In genomic region chr5:88393721-88394530, GRCh38 we compare ENCODE assay signal across 25 cellular contexts.
DNase-seq lines count a peak whose midpoint lies in the region; ATAC-seq, FAIRE-seq and TF ChIP-seq lines count a peak whose summit lies in the region.
"Had no signal": no experiment of that assay in that cellular context is flagged by ENCODE, and none has a peak within 500 bp of the region (broad histone marks: within the 10 kb centered on the region; RNA-seq: fewer than 3 reads in every experiment).

No MANE protein-coding gene starts in this region.

- H3K27ac ChIP-seq in H1 (ENCODE audit: low read depth, low read length) (no peak overlapping the region), neural cell (ENCODE audit: low read length) (peak overlapping the region; percentile 44), transverse colon (no peak overlapping the region)
- H3K27ac ChIP-seq: 22Rv1, cardiac muscle cell, RWPE1, thoracic aorta, VCaP had no signal

- in situ Hi-C loops in transverse colon (cut with MboI; ENCODE audit: low pct_ligation_motif_present in 1 of 4, low pct_unique_long_range_greater_than_20kb in 1 of 4, low sequenced_read_pairs in 3 of 4) = no loop called here

- FAIRE-seq in H1 (lab: Jason Lieb, UNC) = no peak
- FAIRE-seq: endothelial cell of umbilical vein had no signal

- H3K4me2 ChIP-seq in H1 (ENCODE audit: insufficient read depth in 1 of 2, low read depth in 2 of 2, low read length in 2 of 2) (peak overlapping the region in 1 of 2 experiments; percentile 61; a peak in 1 of 4 replicates), neural cell (ENCODE audit: low read length) (no peak overlapping the region)
- H3K4me2 ChIP-seq: SK-N-SH had no signal

- TF ChIP-seq CTCF in H1 (IDR thresholded peaks at IDR 0.05; ENCODE audit: control extremely low read depth in 1 of 3, insufficient read depth in 1 of 3, low read depth in 1 of 3, low read length in 3 of 3) = no peak
- TF ChIP-seq CTCF in neural cell (IDR thresholded peaks at IDR 0.05; ENCODE audit: poor library complexity, severe bottlenecking) = no peak
- TF ChIP-seq CTCF in transverse colon (IDR thresholded peaks at IDR 0.05) = no peak

- no peak overlapping the region for H4K8ac ChIP-seq in H1 (ENCODE audit: extremely low read depth, insufficient read depth, low read length)

- H3K36me3 ChIP-seq in H1 (ENCODE audit: control insufficient read depth in 2 of 4, insufficient read depth in 4 of 4, low read length in 3 of 4) (no peaks in the 10 kb centered on the region), neural cell (ENCODE audit: insufficient read depth, low read length) (no peaks in the 10 kb centered on the region), transverse colon (no peaks in the 10 kb centered on the region)
- H3K36me3 ChIP-seq: cardiac muscle cell, thoracic aorta had no signal

- H3K27me3 ChIP-seq in H1 (replicated peaks in 1 of 4; ENCODE audit: control insufficient read depth in 3 of 4, extremely low read depth in 1 of 4, insufficient read depth in 3 of 4, low read length in 3 of 4) (no peaks in the 10 kb centered on the region; a peak in 1 of 7 replicates), neural cell (ENCODE audit: insufficient read depth, low read depth, low read length) (no peaks in the 10 kb centered on the region), transverse colon (no peaks in the 10 kb centered on the region)

- DNase-seq in Ammon's horn (ENCODE audit: low spot score) (peak; percentile 35), NCI-H69 (lab: John Stamatoyannopoulos, UW) (peak; percentile 81), H1 (ENCODE audit: low read depth in 1 of 2, low spot score in 2 of 2) (no peak), transverse colon (no peak), T-helper 9 cell (no peak), NCI-H2171 (lab: John Stamatoyannopoulos, UW) (no peak)
- DNase-seq: activated CD4-positive, alpha-beta T cell treated with anti-CD3 and anti-CD28 coated beads, Interleukin-2, amount 10 ng/mL, durations not matched to agents 7 days and 5 days; activated naive CD4-positive, alpha-beta T cell treated with anti-CD3 and anti-CD28 coated beads, Interleukin-2, amount 10 ng/mL, durations not matched to agents 7 days and 5 days; amniotic stem cell; CD4-positive, alpha-beta T cell; dermis blood vessel endothelial cell; Kasumi-1; mammary epithelial cell; NCI-H187 treated with DMSO at 0.1 percent for 48 hours; NCI-H2227 treated with DMSO at 0.1 percent for 48 hours; SK-N-SH had no signal

- H3K4ac ChIP-seq in H1 (replicated peaks; ENCODE audit: insufficient read length, low read depth, low read length) = no peak overlapping the region

- H3K4me3 ChIP-seq in H1 (ENCODE audit: extremely low read depth in 1 of 4, insufficient read depth in 2 of 4, low read depth in 3 of 4, low read length in 4 of 4) (no peak overlapping the region), neural cell (ENCODE audit: low read length) (peak overlapping the region; percentile 22), transverse colon (no peak overlapping the region)
- H3K4me3 ChIP-seq: cardiac muscle cell, thoracic aorta had no signal

- no peak overlapping the region for H2AK5ac ChIP-seq in H1 (ENCODE audit: low read depth, low read length)

- 82% methylated on average over 7 of the region's 7 CpGs; no CpG with 5 or more reads in 1 of the 2 experiments for WGBS in H1 (ENCODE audit: extremely low coverage in 1 of 2, insufficient coverage in 1 of 2, insufficient read length in 1 of 2, insufficient replicate concordance in 2 of 2, low coverage in 1 of 2, low lambda C conversion rate in 2 of 2, missing lambda C conversion rate in 1 of 2), 2 experiments
- WGBS in transverse colon (ENCODE audit: low coverage in 1 of 2), 2 donors = 69 to 71% methylated on average over 7 of the region's 7 CpGs

- TF ChIP-seq POLR2A in H1 (IDR thresholded peaks at IDR 0.05; ENCODE audit: control extremely low read depth in 1 of 2, low read depth in 2 of 2, low read length in 2 of 2) (no peak), transverse colon (IDR thresholded peaks at IDR 0.05) (no peak)

- TF ChIP-seq RAD21 in H1 (IDR thresholded peaks at IDR 0.05 in 1 of 2, conservative IDR thresholded peaks at IDR 0.05 in 1 of 2; ENCODE audit: low read depth in 2 of 2, low read length in 2 of 2) = no peak
- TF ChIP-seq RAD21 in neural cell (conservative IDR thresholded peaks at IDR 0.05) = no peak

- H3K23me2 ChIP-seq in H1 (ENCODE audit: low read depth, low read length) = no peaks in the 10 kb centered on the region; the same call in 1 of the 2 replicates

- CTCF ChIA-PET in H1 (lab: Charles Lee; ENCODE audit: partially characterized antibody) = interaction anchor here (0.7 kb wide), 1 partner anchor 7 kb away, joined by 3 read pairs; no protein-coding TSS in a partner anchor

- H2BK12ac ChIP-seq in H1 (ENCODE audit: low read depth, low read length) = peak overlapping the region; percentile 69; the same call in 1 of the 2 replicates

- no peak for ATAC-seq in GM21423 (IDR thresholded peaks at IDR 0.05; ENCODE audit: unreplicated experiment)
- ATAC-seq: stimulated activated effector memory CD8-positive, alpha-beta T cell treated with anti-CD3 and anti-CD28 coated beads, Interleukin-12 subunit alpha, Interleukin-12 subunit beta, amount 100 ng/mL, for 72 hours had no signal

- H3K79me1 ChIP-seq in H1 (ENCODE audit: low read depth, low read length) = no peaks in the 10 kb centered on the region

- H3K9me2 ChIP-seq in neural cell (ENCODE audit: insufficient read depth, low read length) = no peaks in the 10 kb centered on the region
- H3K9me2 ChIP-seq: SK-N-SH had no signal

- H2AFZ ChIP-seq in H1 (ENCODE audit: low read length) (no peak overlapping the region), neural cell (ENCODE audit: low read depth, low read length) (peak overlapping the region; percentile 9)

- no peak overlapping the region for H3K23ac ChIP-seq in H1 (ENCODE audit: insufficient read length)

- no peaks in the 10 kb centered on the region for H4K20me1 ChIP-seq in H1 (replicated peaks in 1 of 2; ENCODE audit: control insufficient read depth in 1 of 2, insufficient read depth in 2 of 2, low read length in 2 of 2)
- no peaks in the 10 kb centered on the region for H4K20me1 ChIP-seq in neural cell (ENCODE audit: insufficient read depth)

- no peak overlapping the region for H3K14ac ChIP-seq in H1 (ENCODE audit: insufficient read length)

- no peak overlapping the region for H3K56ac ChIP-seq in H1 (replicated peaks; ENCODE audit: insufficient read length, low read depth, low read length)

- H3K9me3 ChIP-seq in H1 (ENCODE audit: insufficient read depth in 2 of 2, low read depth in 1 of 2, low read length in 1 of 2) = no peaks in the 10 kb centered on the region
- no peaks in the 10 kb centered on the region for H3K9me3 ChIP-seq in neural cell (ENCODE audit: low read length)
- no peaks in the 10 kb centered on the region for H3K9me3 ChIP-seq in transverse colon
- H3K9me3 ChIP-seq: SK-N-SH, thoracic aorta had no signal

- H3K79me2 ChIP-seq in H1 (ENCODE audit: control insufficient read depth in 1 of 2, insufficient read depth in 2 of 2, low read length in 2 of 2) (no peaks in the 10 kb centered on the region), neural cell (replicated peaks; ENCODE audit: insufficient read depth, low read length) (peaks cover 81% of the 10 kb centered on the region)

- H3F3A ChIP-seq in neural cell (ENCODE audit: insufficient read depth, low read length, poor library complexity, severe bottlenecking) = peaks cover 14% of the 10 kb centered on the region

- H2BK15ac ChIP-seq in H1 (ENCODE audit: low read length) = no peak overlapping the region

- H2BK120ac ChIP-seq in H1 (replicated peaks; ENCODE audit: low read depth, low read length) = peak overlapping the region; percentile 18

- TF ChIP-seq EP300 in H1 (IDR thresholded peaks at IDR 0.05; ENCODE audit: borderline replicate concordance in 1 of 2, low read depth in 2 of 2, low read length in 2 of 2) (no peak), neural cell (conservative IDR thresholded peaks at IDR 0.05; ENCODE audit: poor library complexity, severe bottlenecking) (no peak), transverse colon (IDR thresholded peaks at IDR 0.05; ENCODE audit: low read depth) (no peak)

- H3K18ac ChIP-seq in H1 (ENCODE audit: extremely low read depth, low read length) = no peak overlapping the region; the same call in 1 of the 2 replicates

- H2BK20ac ChIP-seq in H1 (ENCODE audit: low read length) = 0 out of 2 replicates have a peak overlapping the region, but pooled peaks have one; percentile 55

- H3K4me1 ChIP-seq in H1 (replicated peaks in 1 of 4; ENCODE audit: control insufficient read depth in 3 of 4, insufficient read depth in 4 of 4, low read length in 3 of 4) = peaks cover 9 to 43% (median 32%) of the 10 kb centered on the region in 4 experiments
- H3K4me1 ChIP-seq in transverse colon = no peaks in the 10 kb centered on the region

- no peak overlapping the region for H4K91ac ChIP-seq in H1 (replicated peaks; ENCODE audit: insufficient read length, low read length)

- POLR2A ChIA-PET in H1 (lab: Charles Lee; ENCODE audit: partially characterized antibody) = no interaction called here

- H3K9ac ChIP-seq in H1 (replicated peaks in 1 of 4; ENCODE audit: extremely low read depth in 1 of 4, low read depth in 3 of 4, low read length in 3 of 4) (no peak overlapping the region), neural cell (ENCODE audit: low read length) (peak overlapping the region; percentile 32)
- H3K9ac ChIP-seq: SK-N-SH had no signal

- intact Hi-C loops in transverse colon (cut with DNase I; ENCODE audit: low total_unique reads) = no loop called here

- H2BK5ac ChIP-seq in H1 (ENCODE audit: low read depth, low read length) = no peak overlapping the region

- no peak overlapping the region for H4K5ac ChIP-seq in H1 (ENCODE audit: insufficient read length, low read depth, low read length)

TF ChIP-seq in H1, 55 proteins besides CTCF, POLR2A, EP300 and RAD21:
- TF ChIP-seq YY1 (IDR thresholded peaks at IDR 0.05; ENCODE audit: low read depth, low read length) = peak; percentile 67; the same call in 1 of the 2 replicates
- no peak for TF ChIP-seq CHD2 (IDR thresholded peaks at IDR 0.05; ENCODE audit: low read length)
- no peak for TF ChIP-seq RXRA (IDR thresholded peaks at IDR 0.05; ENCODE audit: insufficient read depth, low read depth, low read length)

TF ChIP-seq in neural cell, 6 proteins besides CTCF, POLR2A, EP300 and RAD21:
- TF ChIP-seq MXI1 (conservative IDR thresholded peaks at IDR 0.05; ENCODE audit: poor library complexity, severe bottlenecking) (no peak), POLR2AphosphoS5 (IDR thresholded peaks at IDR 0.05) (no peak)

Comparison
In these comparisons a context has a peak if more than half of its experiments do, and no peak if none do; other contexts are left out.
1. DNase-seq: peak in Ammon's horn (single experiment) and NCI-H69 (single experiment); none in H1 (0 of 2), transverse colon (single experiment), T-helper 9 cell (single experiment) and NCI-H2171 (single experiment).